11 cellular contexts compared by ENCODE assay signal in genomic region chr3:152197451-152197850, GRCh38.
DNase-seq lines count a peak whose midpoint lies in the region; ATAC-seq, FAIRE-seq and TF ChIP-seq lines count a peak whose summit lies in the region.
"Had no signal": no experiment of that assay in that cellular context is flagged by ENCODE, and none has a peak within 500 bp of the region (broad histone marks: within the 10 kb centered on the region; RNA-seq: fewer than 3 reads in every experiment).

No MANE protein-coding gene starts in this region.

- intact Hi-C loops in GM12878 (cut with micrococcal nuclease; ENCODE audit: unreplicated experiment), result loop anchor here (5.0 kb wide), 1 partner anchor 185 kb away; no protein-coding TSS in a partner anchor

- peaks cover 15% of the 10 kb centered on the region for H3K79me2 ChIP-seq in GM12878 (ENCODE audit: control insufficient read depth, insufficient read depth, low read length)

- H3K4me2 ChIP-seq in GM12878 (ENCODE audit: control insufficient read depth, insufficient read depth), result peak overlapping the region; percentile 98

- WGBS in GM12878 (ENCODE audit: insufficient coverage, insufficient replicate concordance, low lambda C conversion rate, missing lambda C conversion rate), result 3% methylated on average over 3 of the region's 3 CpGs

- H3K9ac ChIP-seq in GM12878 (ENCODE audit: control insufficient read depth, insufficient read depth, low read length), result peak overlapping the region; percentile 5; the same call in 1 of the 2 replicates

- BruUV-seq in GM12878 (replicated peaks; lab: Mats Ljungman, UMichigan), result TSS peak; percentile 85

- H3K4me1 Mint-ChIP-seq in CD8-positive, alpha-beta memory T cell, result peaks cover 74 to 97% (median 95%) of the 10 kb centered on the region in 3 donors

- no peaks in the 10 kb centered on the region for H3K27me3 Mint-ChIP-seq in CD8-positive, alpha-beta memory T cell

- peaks cover 69% of the 10 kb centered on the region for H3K4me1 ChIP-seq in CD8-positive, alpha-beta memory T cell (ENCODE audit: insufficient read depth, low read length)
- H3K4me1 ChIP-seq in GM12878 (ENCODE audit: control insufficient read depth, insufficient read depth, low read length), result peaks cover 37% of the 10 kb centered on the region

- peak overlapping the region; percentile 63 to 90 (median 73) for H3K4me3 Mint-ChIP-seq in CD8-positive, alpha-beta memory T cell

- RAD21 ChIA-PET in GM12878 (lab: Charles Lee; ENCODE audit: unreplicated experiment), result interaction anchor here (0.6 to 4.6 kb wide), 9 partner anchors 14 to 249 kb away, joined by 3 to 69 read pairs (median 6); no protein-coding TSS in a partner anchor

- H3K36me3 Mint-ChIP-seq in CD8-positive, alpha-beta memory T cell, result peaks cover 0 to 8% (median 0%) of the 10 kb centered on the region in 3 donors

- no peaks in the 10 kb centered on the region for H3K9me3 Mint-ChIP-seq in CD8-positive, alpha-beta memory T cell

- CTCF ChIA-PET in CD8-positive, alpha-beta memory T cell (lab: Charles Lee), result interaction anchor here (1.4 to 4.6 kb wide), 5 partner anchors 13 to 74 kb away, joined by 4 to 25 read pairs (median 5); partner anchors contain the start of gene MBNL1
- CTCF ChIA-PET in GM12878 (lab: Yijun Ruan, JAX), result interaction anchor here (0.6 to 3.4 kb wide), 5 partner anchors 12 to 246 kb away, joined by 3 to 14 read pairs (median 6); no protein-coding TSS in a partner anchor

- H3K36me3 ChIP-seq in CD8-positive, alpha-beta memory T cell (ENCODE audit: insufficient read depth, low read length), result no peaks in the 10 kb centered on the region
- H3K36me3 ChIP-seq in GM12878 (ENCODE audit: control insufficient read depth in 2 of 2, insufficient read depth in 2 of 2, low read length in 1 of 2), result no peaks in the 10 kb centered on the region

- POLR2A ChIA-PET in CD8-positive, alpha-beta memory T cell (lab: Charles Lee), result interaction anchor here (3.7 kb wide), 1 partner anchor 72 kb away, joined by 29 read pairs; the partner anchor contains the start of gene MBNL1
- POLR2A ChIA-PET in GM12878 (lab: Charles Lee), result interaction anchor here (1.4 kb wide), 1 partner anchor 45 kb away, joined by 5 read pairs; no protein-coding TSS in a partner anchor

- SMC1A ChIA-PET in GM12878 (lab: Charles Lee; ENCODE audit: uncharacterized antibody, unreplicated experiment), result interaction anchor here (0.8 to 4.8 kb wide), 12 partner anchors 12 to 180 kb away, joined by 3 to 74 read pairs (median 8); no protein-coding TSS in a partner anchor

- no peak for TF ChIP-seq POLR2A in GM12878 (IDR thresholded peaks at IDR 0.05; ENCODE audit: low read depth, low read length)

- peak overlapping the region; percentile 63 for H2AFZ ChIP-seq in GM12878 (ENCODE audit: control insufficient read depth, low read depth, low read length)

- H3K27ac ChIP-seq in CD8-positive, alpha-beta memory T cell (ENCODE audit: low read depth, low read length), result peak overlapping the region; percentile 63
- H3K27ac ChIP-seq in GM12878 (ENCODE audit: control insufficient read depth, insufficient read depth), result peak overlapping the region; percentile 85

- no peaks in the 10 kb centered on the region for H3K9me3 ChIP-seq in CD8-positive, alpha-beta memory T cell (ENCODE audit: low read length)
- no peaks in the 10 kb centered on the region for H3K9me3 ChIP-seq in GM12878 (replicated peaks; ENCODE audit: control insufficient read depth, insufficient read depth, low read length)

- ATAC-seq in GM12878, result peak; percentile 32

- no peak for TF ChIP-seq CTCF in GM12878 (IDR thresholded peaks at IDR 0.05 in 2 of 3, conservative IDR thresholded peaks at IDR 0.05 in 1 of 3; ENCODE audit: control insufficient read depth in 2 of 3, extremely low read depth in 1 of 3, insufficient read depth in 1 of 3, low read depth in 3 of 3, low read length in 3 of 3)

- H3K27ac Mint-ChIP-seq in CD8-positive, alpha-beta memory T cell, result peak overlapping the region; percentile 88 to 98 (median 96)

- no peak for TF ChIP-seq EP300 in GM12878 (IDR thresholded peaks at IDR 0.05; ENCODE audit: borderline replicate concordance in 1 of 2, control insufficient read depth in 1 of 2, low read depth in 2 of 2, low read length in 2 of 2)

- TF ChIP-seq RAD21 in GM12878 (IDR thresholded peaks at IDR 0.05; ENCODE audit: insufficient read depth, low read depth, low read length), result no peak

- FAIRE-seq in GM12878 (lab: Jason Lieb, UNC), result no peak
- FAIRE-seq: endothelial cell of umbilical vein had no signal

- H3K27me3 ChIP-seq in CD8-positive, alpha-beta memory T cell (ENCODE audit: insufficient read depth, low read length, poor library complexity, severe bottlenecking), result no peaks in the 10 kb centered on the region
- no peaks in the 10 kb centered on the region for H3K27me3 ChIP-seq in GM12878 (replicated peaks in 1 of 2; ENCODE audit: control insufficient read depth in 2 of 2, insufficient read depth in 2 of 2, low read length in 1 of 2)

- in situ Hi-C loops in GM12878 (cut with MboI), result no loop called here
- in situ Hi-C loops in KBM-7 (cut with MboI; ENCODE audit: low pct_unique_long_range_greater_than_20kb, low sequenced_read_pairs), result no loop called here

- H4K20me1 ChIP-seq in GM12878 (ENCODE audit: control insufficient read depth, insufficient read depth), result no peaks in the 10 kb centered on the region

- DNase-seq in CD8-positive, alpha-beta memory T cell, result no peak
- DNase-seq in M059J (ENCODE audit: low read depth) (peak; percentile 32), GM12878 (ENCODE audit: low read depth, low spot score) (no peak), renal cortical epithelial cell (ENCODE audit: low read depth) (peak; percentile 13), KBM-7 (no peak), germinal center (ENCODE audit: low spot score) (no peak), NCI-H524 (lab: John Stamatoyannopoulos, UW) (no peak), NCI-H1048 (lab: John Stamatoyannopoulos, UW) (no peak)
- DNase-seq: activated CD4-positive, CD25-positive, alpha-beta regulatory T cell; NCI-H2029 treated with DMSO at 0.1 percent for 48 hours had no signal

- H3K4me3 ChIP-seq in CD8-positive, alpha-beta memory T cell (ENCODE audit: low read length), result peak overlapping the region; percentile 42
- peak overlapping the region; percentile 30 for H3K4me3 ChIP-seq in GM12878

TF ChIP-seq in GM12878, 131 proteins besides CTCF, POLR2A, EP300 and RAD21:
- TF ChIP-seq BRCA1 (IDR thresholded peaks at IDR 0.05; ENCODE audit: low read depth, low read length), result no peak
- 0 out of 2 replicates have a peak, but pooled peaks have one; percentile 18 for TF ChIP-seq NFIC (IDR thresholded peaks at IDR 0.05; ENCODE audit: low read depth, low read length)
- TF ChIP-seq PAX8 (IDR thresholded peaks at IDR 0.05), result no peak
- TF ChIP-seq ATF7 (IDR thresholded peaks at IDR 0.05; ENCODE audit: low read depth), result no peak

Comparison
In these comparisons a context has a peak if more than half of its experiments do, and no peak if none do; other contexts are left out.
1. DNase-seq: peak in M059J (single experiment) and renal cortical epithelial cell (single experiment); none in CD8-positive, alpha-beta memory T cell (0 of 5), GM12878 (single experiment), KBM-7 (single experiment), germinal center (single experiment), NCI-H524 (0 of 2) and NCI-H1048 (single experiment).